Comparison of ENCODE assay signal across 27 cellular contexts in the genomic region with DNA sequence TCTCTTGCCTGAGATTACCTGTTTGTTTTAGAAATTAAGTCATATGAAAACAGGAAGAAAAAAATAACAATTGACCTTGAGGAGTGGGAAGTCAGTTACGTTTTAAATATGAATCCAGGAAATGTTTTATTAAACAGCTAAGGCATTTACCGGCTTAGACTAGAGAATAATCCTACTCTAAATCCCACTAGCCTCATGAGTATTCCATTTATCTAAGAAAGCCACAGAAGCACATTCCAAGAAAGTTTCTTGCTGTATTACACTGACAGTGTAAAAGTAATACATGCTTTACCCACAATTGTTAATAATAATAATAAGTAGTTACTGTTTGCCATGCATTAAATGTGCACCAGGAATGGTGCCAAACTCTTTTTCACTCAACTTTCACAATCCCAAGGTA.
"Had no signal": no experiment of that assay in that cellular context is flagged by ENCODE, and none has a peak within 500 bp of the region (broad histone marks: within the 10 kb centered on the region; RNA-seq: fewer than 3 reads in every experiment).

No MANE protein-coding gene starts in this region.

- H3K9me3 Mint-ChIP-seq: stimulated activated effector memory CD8-positive, alpha-beta T cell treated with anti-CD3 and anti-CD28 coated beads, Interleukin-12 subunit alpha, Interleukin-12 subunit beta, amount 100 ng/mL, for 72 hours; type B pancreatic cell had no signal

- H3K9me3 ChIP-seq: esophagus squamous epithelium, gastroesophageal sphincter, ovary, psoas muscle, right lobe of liver, stomach, testis, tibial artery had no signal

- H3K4me1 ChIP-seq: esophagus squamous epithelium, foreskin keratinocyte, gastroesophageal sphincter, left lung, psoas muscle, right lobe of liver, stomach, testis, tibial artery had no signal

- H3K4me3 Mint-ChIP-seq: natural killer cell; stimulated activated effector memory CD8-positive, alpha-beta T cell treated with anti-CD3 and anti-CD28 coated beads, Interleukin-12 subunit alpha, Interleukin-12 subunit beta, amount 100 ng/mL, for 72 hours; type B pancreatic cell had no signal

- H3K36me3 ChIP-seq: esophagus squamous epithelium, gastroesophageal sphincter, heart left ventricle, left lung, ovary, right lobe of liver, stomach, tibial artery had no signal

- H3K27me3 ChIP-seq: esophagus squamous epithelium, gastroesophageal sphincter, heart left ventricle, hepatocyte, left lung, ovary, right lobe of liver, stomach, testis, tibial artery had no signal

- H3K4me2 ChIP-seq: hepatocyte had no signal

- H3K4me3 ChIP-seq: coronary artery, esophagus squamous epithelium, gastroesophageal sphincter, heart left ventricle, hepatocyte, left lung, ovary, psoas muscle, right lobe of liver, stomach, testis, tibial artery had no signal

- H3K27me3 Mint-ChIP-seq: type B pancreatic cell had no signal

- DNase-seq: dermis blood vessel endothelial cell; effector memory CD4-positive, alpha-beta T cell; erythroblast; esophagus squamous epithelium; foreskin keratinocyte; heart left ventricle; left cardiac atrium; left lung; mesendoderm; natural killer cell; occipital lobe; ovary; posterior cingulate gyrus; psoas muscle; retina; right lobe of liver; stimulated activated CD4-positive, alpha-beta T cell treated with anti-CD3 and anti-CD28 coated beads, Interleukin-2, amount 100 ng/mL, for 24 hours; stimulated activated CD4-positive, alpha-beta T cell treated with anti-CD3 and anti-CD28 coated beads, Interleukin-4, amount 100 ng/mL, for 24 hours; stimulated activated naive CD4-positive, alpha-beta T cell treated with Interleukin-2 at 50 U/mL for 16 hours; stomach; testis; tibial artery had no signal

- H3K36me3 Mint-ChIP-seq: natural killer cell; stimulated activated effector memory CD8-positive, alpha-beta T cell treated with anti-CD3 and anti-CD28 coated beads, Interleukin-12 subunit alpha, Interleukin-12 subunit beta, amount 100 ng/mL, for 72 hours; type B pancreatic cell had no signal

- H3K4me1 Mint-ChIP-seq: natural killer cell; stimulated activated effector memory CD8-positive, alpha-beta T cell treated with anti-CD3 and anti-CD28 coated beads, Interleukin-12 subunit alpha, Interleukin-12 subunit beta, amount 100 ng/mL, for 72 hours had no signal

- H3K27ac Mint-ChIP-seq: natural killer cell; stimulated activated effector memory CD8-positive, alpha-beta T cell treated with anti-CD3 and anti-CD28 coated beads, Interleukin-12 subunit alpha, Interleukin-12 subunit beta, amount 100 ng/mL, for 72 hours; type B pancreatic cell had no signal

- H3K27ac ChIP-seq: coronary artery, esophagus squamous epithelium, foreskin keratinocyte, gastroesophageal sphincter, heart left ventricle, hepatocyte, left lung, ovary, psoas muscle, right lobe of liver, stomach, testis, tibial artery had no signal

- H3K79me2 ChIP-seq: hepatocyte had no signal

- H2AFZ ChIP-seq: hepatocyte had no signal
